ENCODE assay signal across 18 cellular contexts in genomic region chr2:217743407-217743806, GRCh38.
"Had no signal": no experiment of that assay in that cellular context is flagged by ENCODE, and none has a peak within 500 bp of the region (broad histone marks: within the 10 kb centered on the region; RNA-seq: fewer than 3 reads in every experiment).

No MANE protein-coding gene starts in this region.

- DNase-seq: activated CD4-positive, alpha-beta T cell treated with anti-CD3 and anti-CD28 coated beads for 1 hour; activated CD4-positive, alpha-beta T cell treated with anti-CD3 and anti-CD28 coated beads, Interleukin-2, amount 50 U/mL, for 1 hour; activated CD8-positive, alpha-beta memory T cell treated with anti-CD3 and anti-CD28 coated beads for 24 hours; activated naive CD4-positive, alpha-beta T cell treated with Interleukin-2 at 50 U/mL for 16 hours; activated naive CD8-positive, alpha-beta T cell treated with anti-CD3 and anti-CD28 coated beads, Interleukin-2, amount 10 ng/mL, durations not matched to agents 7 days and 5 days; amniotic stem cell; cortex of kidney; effector CD4-positive, alpha-beta T cell; erythroblast; foreskin melanocyte; glutamatergic neuron; nephron progenitor cell; stimulated activated CD4-positive, alpha-beta T cell treated with anti-CD3 and anti-CD28 coated beads, Interleukin-15, amount 100 ng/mL, for 24 hours; stimulated activated CD8-positive, alpha-beta memory T cell treated with anti-CD3 and anti-CD28 coated beads, Interleukin-4, amount 100 ng/mL, for 48 hours; stimulated activated naive B cell treated with anti-CD40 and anti-IgM and Interleukin-4, amounts not matched to agents 10 μg/mL and 1 μg/mL and 100 μg/mL, for 72 hours; T-helper 1 cell had no signal

- ATAC-seq: sciatic nerve; stimulated activated naive B cell treated with anti-CD40 and anti-IgM and Interleukin-4, amounts not matched to agents 10 μg/mL and 1 μg/mL and 100 μg/mL, for 72 hours had no signal

- H3K4me3 ChIP-seq: smooth muscle cell had no signal
